2 cellular contexts compared by ENCODE assay signal in the genomic region with DNA sequence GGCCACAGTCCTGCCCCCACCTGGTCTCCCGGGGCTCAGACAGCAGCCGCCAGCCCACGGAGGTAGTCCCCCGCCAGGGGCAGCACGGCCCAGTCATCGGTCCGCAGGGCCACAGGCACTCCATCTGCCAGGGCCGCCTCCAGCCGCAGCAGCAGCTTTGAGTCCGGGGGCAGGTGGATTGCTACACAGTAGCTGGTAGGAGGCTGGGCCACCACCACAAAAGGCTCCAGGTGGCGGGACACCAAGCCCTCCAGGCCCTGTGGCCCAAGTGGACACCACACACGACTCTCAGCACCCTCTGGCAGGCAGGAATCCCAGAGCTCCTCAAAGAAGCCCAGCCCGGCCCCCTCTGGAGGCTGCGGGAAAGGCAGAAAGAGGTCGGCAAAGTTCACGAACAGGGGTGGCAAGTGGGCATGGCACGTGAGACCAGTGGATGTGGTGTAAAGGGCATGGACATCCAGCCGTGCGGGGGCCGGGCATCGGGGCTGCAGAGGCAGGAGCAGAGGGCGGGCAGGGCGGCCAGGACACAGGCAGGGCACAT.
TF ChIP-seq lines count a peak whose summit lies in the region.

No MANE protein-coding gene starts in this region.

TF ChIP-seq in SK-N-SH, 30 proteins besides CTCF, POLR2A, EP300 and RAD21 (continued from another document):
- TF ChIP-seq, protein P1, sequence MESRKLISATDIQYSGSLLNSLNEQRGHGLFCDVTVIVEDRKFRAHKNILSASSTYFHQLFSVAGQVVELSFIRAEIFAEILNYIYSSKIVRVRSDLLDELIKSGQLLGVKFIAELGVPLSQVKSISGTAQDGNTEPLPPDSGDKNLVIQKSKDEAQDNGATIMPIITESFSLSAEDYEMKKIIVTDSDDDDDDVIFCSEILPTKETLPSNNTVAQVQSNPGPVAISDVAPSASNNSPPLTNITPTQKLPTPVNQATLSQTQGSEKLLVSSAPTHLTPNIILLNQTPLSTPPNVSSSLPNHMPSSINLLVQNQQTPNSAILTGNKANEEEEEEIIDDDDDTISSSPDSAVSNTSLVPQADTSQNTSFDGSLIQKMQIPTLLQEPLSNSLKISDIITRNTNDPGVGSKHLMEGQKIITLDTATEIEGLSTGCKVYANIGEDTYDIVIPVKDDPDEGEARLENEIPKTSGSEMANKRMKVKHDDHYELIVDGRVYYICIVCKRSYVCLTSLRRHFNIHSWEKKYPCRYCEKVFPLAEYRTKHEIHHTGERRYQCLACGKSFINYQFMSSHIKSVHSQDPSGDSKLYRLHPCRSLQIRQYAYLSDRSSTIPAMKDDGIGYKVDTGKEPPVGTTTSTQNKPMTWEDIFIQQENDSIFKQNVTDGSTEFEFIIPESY (IDR thresholded peaks at IDR 0.05; ENCODE audit: borderline replicate concordance, low read depth), result no peak
- TF ChIP-seq GABPA (IDR thresholded peaks at IDR 0.05; ENCODE audit: low read depth) (no peak), SMC3 (IDR thresholded peaks at IDR 0.05; ENCODE audit: low read depth, low read length) (no peak), ELF1 (IDR thresholded peaks at IDR 0.05) (no peak), JUND (IDR thresholded peaks at IDR 0.05) (no peak), MEF2A (IDR thresholded peaks at IDR 0.05; ENCODE audit: borderline replicate concordance, low read depth) (no peak), FOXM1 (IDR thresholded peaks at IDR 0.05; ENCODE audit: low read depth) (no peak), CHD2 (IDR thresholded peaks at IDR 0.05; ENCODE audit: low read length, partially characterized antibody) (no peak), RCOR1 (IDR thresholded peaks at IDR 0.05; ENCODE audit: low read length) (no peak), RFX5 (IDR thresholded peaks at IDR 0.05; ENCODE audit: low read length) (no peak), FOSL2 (IDR thresholded peaks at IDR 0.05; ENCODE audit: borderline replicate concordance, low read depth) (no peak), TEAD4 (IDR thresholded peaks at IDR 0.05; ENCODE audit: borderline replicate concordance, insufficient read depth) (no peak)
- TF ChIP-seq, protein P2, sequence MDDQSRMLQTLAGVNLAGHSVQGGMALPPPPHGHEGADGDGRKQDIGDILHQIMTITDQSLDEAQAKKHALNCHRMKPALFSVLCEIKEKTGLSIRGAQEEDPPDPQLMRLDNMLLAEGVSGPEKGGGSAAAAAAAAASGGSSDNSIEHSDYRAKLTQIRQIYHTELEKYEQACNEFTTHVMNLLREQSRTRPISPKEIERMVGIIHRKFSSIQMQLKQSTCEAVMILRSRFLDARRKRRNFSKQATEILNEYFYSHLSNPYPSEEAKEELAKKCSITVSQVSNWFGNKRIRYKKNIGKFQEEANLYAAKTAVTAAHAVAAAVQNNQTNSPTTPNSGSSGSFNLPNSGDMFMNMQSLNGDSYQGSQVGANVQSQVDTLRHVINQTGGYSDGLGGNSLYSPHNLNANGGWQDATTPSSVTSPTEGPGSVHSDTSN (IDR thresholded peaks at IDR 0.05), result no peak
- TF ChIP-seq, protein P3, sequence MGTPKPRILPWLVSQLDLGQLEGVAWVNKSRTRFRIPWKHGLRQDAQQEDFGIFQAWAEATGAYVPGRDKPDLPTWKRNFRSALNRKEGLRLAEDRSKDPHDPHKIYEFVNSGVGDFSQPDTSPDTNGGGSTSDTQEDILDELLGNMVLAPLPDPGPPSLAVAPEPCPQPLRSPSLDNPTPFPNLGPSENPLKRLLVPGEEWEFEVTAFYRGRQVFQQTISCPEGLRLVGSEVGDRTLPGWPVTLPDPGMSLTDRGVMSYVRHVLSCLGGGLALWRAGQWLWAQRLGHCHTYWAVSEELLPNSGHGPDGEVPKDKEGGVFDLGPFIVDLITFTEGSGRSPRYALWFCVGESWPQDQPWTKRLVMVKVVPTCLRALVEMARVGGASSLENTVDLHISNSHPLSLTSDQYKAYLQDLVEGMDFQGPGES (IDR thresholded peaks at IDR 0.05; ENCODE audit: low read depth, low read length), result no peak
- TF ChIP-seq, protein P4, sequence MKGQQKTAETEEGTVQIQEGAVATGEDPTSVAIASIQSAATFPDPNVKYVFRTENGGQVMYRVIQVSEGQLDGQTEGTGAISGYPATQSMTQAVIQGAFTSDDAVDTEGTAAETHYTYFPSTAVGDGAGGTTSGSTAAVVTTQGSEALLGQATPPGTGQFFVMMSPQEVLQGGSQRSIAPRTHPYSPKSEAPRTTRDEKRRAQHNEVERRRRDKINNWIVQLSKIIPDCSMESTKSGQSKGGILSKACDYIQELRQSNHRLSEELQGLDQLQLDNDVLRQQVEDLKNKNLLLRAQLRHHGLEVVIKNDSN (IDR thresholded peaks at IDR 0.05; ENCODE audit: borderline replicate concordance, low read depth), result no peak

TF ChIP-seq in SK-N-SH treated with all-trans-retinoic acid at 6 μM for 48 hours, 23 proteins besides CTCF, POLR2A, EP300 and RAD21 (continued from another document):
- TF ChIP-seq, protein P5, sequence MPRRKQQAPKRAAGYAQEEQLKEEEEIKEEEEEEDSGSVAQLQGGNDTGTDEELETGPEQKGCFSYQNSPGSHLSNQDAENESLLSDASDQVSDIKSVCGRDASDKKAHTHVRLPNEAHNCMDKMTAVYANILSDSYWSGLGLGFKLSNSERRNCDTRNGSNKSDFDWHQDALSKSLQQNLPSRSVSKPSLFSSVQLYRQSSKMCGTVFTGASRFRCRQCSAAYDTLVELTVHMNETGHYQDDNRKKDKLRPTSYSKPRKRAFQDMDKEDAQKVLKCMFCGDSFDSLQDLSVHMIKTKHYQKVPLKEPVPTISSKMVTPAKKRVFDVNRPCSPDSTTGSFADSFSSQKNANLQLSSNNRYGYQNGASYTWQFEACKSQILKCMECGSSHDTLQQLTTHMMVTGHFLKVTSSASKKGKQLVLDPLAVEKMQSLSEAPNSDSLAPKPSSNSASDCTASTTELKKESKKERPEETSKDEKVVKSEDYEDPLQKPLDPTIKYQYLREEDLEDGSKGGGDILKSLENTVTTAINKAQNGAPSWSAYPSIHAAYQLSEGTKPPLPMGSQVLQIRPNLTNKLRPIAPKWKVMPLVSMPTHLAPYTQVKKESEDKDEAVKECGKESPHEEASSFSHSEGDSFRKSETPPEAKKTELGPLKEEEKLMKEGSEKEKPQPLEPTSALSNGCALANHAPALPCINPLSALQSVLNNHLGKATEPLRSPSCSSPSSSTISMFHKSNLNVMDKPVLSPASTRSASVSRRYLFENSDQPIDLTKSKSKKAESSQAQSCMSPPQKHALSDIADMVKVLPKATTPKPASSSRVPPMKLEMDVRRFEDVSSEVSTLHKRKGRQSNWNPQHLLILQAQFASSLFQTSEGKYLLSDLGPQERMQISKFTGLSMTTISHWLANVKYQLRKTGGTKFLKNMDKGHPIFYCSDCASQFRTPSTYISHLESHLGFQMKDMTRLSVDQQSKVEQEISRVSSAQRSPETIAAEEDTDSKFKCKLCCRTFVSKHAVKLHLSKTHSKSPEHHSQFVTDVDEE (CRISPR knock-in tag; IDR thresholded peaks at IDR 0.05), result no peak
- no peak for TF ChIP-seq SNAI2 (CRISPR knock-in tag; IDR thresholded peaks at IDR 0.05)
